29 cellular contexts compared by ENCODE assay signal in genomic region chr12:58034311-58034710, GRCh38.
DNase-seq lines count a peak whose midpoint lies in the region; ATAC-seq and TF ChIP-seq lines count a peak whose summit lies in the region.
"Had no signal": no experiment of that assay in that cellular context is flagged by ENCODE, and none has a peak within 500 bp of the region (broad histone marks: within the 10 kb centered on the region; RNA-seq: fewer than 3 reads in every experiment).

No MANE protein-coding gene starts in this region.

- H3K4me3 ChIP-seq in right atrium auricular region, result no peak overlapping the region
- no peak overlapping the region for H3K4me3 ChIP-seq in suprapubic skin
- H3K4me3 ChIP-seq: gastroesophageal sphincter, hepatocyte, K562, tibial artery had no signal

- peaks cover 0 to 48% of the 10 kb centered on the region in 2 donors for H3K9me3 ChIP-seq in right atrium auricular region
- peaks cover 8% of the 10 kb centered on the region for H3K9me3 ChIP-seq in suprapubic skin

- H3K4me1 ChIP-seq in right atrium auricular region (no peaks in the 10 kb centered on the region), suprapubic skin (peaks cover 11% of the 10 kb centered on the region)
- H3K4me1 ChIP-seq: gastroesophageal sphincter, tibial artery had no signal

- H3K27me3 ChIP-seq in right atrium auricular region (no peaks in the 10 kb centered on the region), suprapubic skin (no peaks in the 10 kb centered on the region)
- H3K27me3 ChIP-seq: gastroesophageal sphincter, hepatocyte, tibial artery had no signal

- no peak overlapping the region for H3K27ac ChIP-seq in right atrium auricular region
- peak overlapping the region; percentile 20; the same call in 1 of the 2 replicates for H3K27ac ChIP-seq in RWPE1
- peak overlapping the region; percentile 54 for H3K27ac ChIP-seq in suprapubic skin
- H3K27ac ChIP-seq: gastroesophageal sphincter, hepatocyte, tibial artery had no signal

- POLR2A ChIA-PET in RWPE1 (lab: Yijun Ruan, JAX; ENCODE audit: low non-redundant PET), result no interaction called here

- TF ChIP-seq EP300 in suprapubic skin (IDR thresholded peaks at IDR 0.05), result no peak

- H3K36me3 ChIP-seq in right atrium auricular region, result no peaks in the 10 kb centered on the region
- no peaks in the 10 kb centered on the region for H3K36me3 ChIP-seq in suprapubic skin
- H3K36me3 ChIP-seq: gastroesophageal sphincter, tibial artery had no signal

- 59% methylated on average over 2 of the region's 3 CpGs for WGBS in suprapubic skin

- intact Hi-C loops in Right ventricle myocardium superior (cut with DNase I), result no loop called here

- TF ChIP-seq POLR2A in suprapubic skin (IDR thresholded peaks at IDR 0.05), result no peak

- ATAC-seq in Right ventricle myocardium superior (ENCODE audit: poor library complexity) (peak; percentile 20), esophagus mucosa (peak; percentile 45)
- ATAC-seq: activated CD4-positive, CD25-positive, alpha-beta regulatory T cell treated with anti-CD3 and anti-CD28 coated beads, Interleukin-2, amount 50 U/mL, for 24 hours; CD8-positive, alpha-beta T cell; effector memory CD8-positive, alpha-beta T cell; gastroesophageal sphincter; K562; stimulated activated naive CD8-positive, alpha-beta T cell treated with anti-CD3 and anti-CD28 coated beads, Interleukin-15, amount 100 ng/mL, for 72 hours; T-cell had no signal

- DNase-seq in Right ventricle myocardium superior, result peak; percentile 25
- no peak for DNase-seq in right atrium auricular region (ENCODE audit: low spot score)
- DNase-seq in RWPE1 (ENCODE audit: low spot score), result no peak
- no peak for DNase-seq in suprapubic skin (ENCODE audit: low spot score in 2 of 2)
- no peak for DNase-seq in mesenteric fat pad (ENCODE audit: low spot score)
- no peak for DNase-seq in COLO829 (ENCODE audit: low spot score)
- DNase-seq in G401 (ENCODE audit: low spot score), result no peak
- DNase-seq: activated CD4-positive, alpha-beta T cell treated with anti-CD3 and anti-CD28 coated beads, Interleukin-2, amount 50 U/mL, for 48 hours; activated naive CD4-positive, alpha-beta T cell treated with anti-CD3 and anti-CD28 coated beads for 36 hours; CD8-positive, alpha-beta T cell; DMS153; effector memory CD8-positive, alpha-beta T cell; HCEC 1CT; MM.1S; naive B cell; NCI-H1436; NCI-H510A; nucleus accumbens; SIG-M5; small intestine; stimulated activated CD8-positive, alpha-beta memory T cell treated with anti-CD3 and anti-CD28 coated beads, Interleukin-4, amount 100 ng/mL, for 48 hours; stimulated activated naive CD8-positive, alpha-beta T cell treated with anti-CD3 and anti-CD28 coated beads, Interleukin-15, amount 100 ng/mL, for 72 hours; T-cell; tibial artery had no signal

- in situ Hi-C loops in G401 (cut with HindIII; ENCODE audit: low sequenced_read_pairs), result no loop called here

- TF ChIP-seq CTCF in right atrium auricular region (IDR thresholded peaks at IDR 0.05) (no peak), RWPE1 (conservative IDR thresholded peaks at IDR 0.05; ENCODE audit: low read depth) (no peak), suprapubic skin (IDR thresholded peaks at IDR 0.05) (no peak)

- CTCF ChIA-PET in RWPE1 (lab: Yijun Ruan, JAX), result no interaction called here

Comparison
In these comparisons a context has a peak if more than half of its experiments do, and no peak if none do; other contexts are left out.
1. H3K27ac ChIP-seq: peak in RWPE1 (single experiment) and suprapubic skin (single experiment); none in right atrium auricular region (0 of 2).